ENCODE assay signal across 18 cellular contexts in the genomic region with DNA sequence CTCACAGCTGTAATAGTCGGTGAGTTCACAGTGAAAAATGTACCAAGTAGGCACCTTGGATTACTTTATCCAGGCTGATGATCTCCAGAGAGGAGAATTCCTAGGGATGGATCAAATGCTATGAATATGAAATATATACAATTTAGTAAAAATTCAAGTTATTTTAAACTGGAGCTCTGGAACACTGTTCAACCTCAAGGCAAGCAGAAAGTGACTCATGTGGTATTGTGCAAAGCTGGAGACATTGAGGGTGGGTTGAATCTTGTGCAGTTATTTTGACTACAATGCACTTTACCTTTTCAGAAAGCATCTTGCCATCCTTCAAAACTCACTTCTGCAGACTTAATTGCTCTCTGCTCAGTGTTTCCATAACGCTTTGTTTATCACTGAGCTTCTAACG.
"Had no signal": no experiment of that assay in that cellular context is flagged by ENCODE, and none has a peak within 500 bp of the region (broad histone marks: within the 10 kb centered on the region; RNA-seq: fewer than 3 reads in every experiment).

No MANE protein-coding gene starts in this region.

- DNase-seq: activated CD4-positive, alpha-beta T cell treated with anti-CD3 and anti-CD28 coated beads for 1 hour; activated gamma-delta T cell; amniotic stem cell; central memory CD4-positive, alpha-beta T cell; gastrocnemius medialis; kidney; midbrain; retina; stimulated activated CD4-positive, alpha-beta T cell treated with anti-CD3 and anti-CD28 coated beads, Interleukin-12 subunit alpha, Interleukin-12 subunit beta, amount 100 ng/mL, for 4 hours; stimulated activated CD4-positive, alpha-beta T cell treated with anti-CD3 and anti-CD28 coated beads, Interleukin-1b, Interleukin-23, amount 100 ng/mL, for 48 hours; stimulated activated CD8-positive, alpha-beta memory T cell treated with anti-CD3 and anti-CD28 coated beads, Interleukin-4, amount 100 ng/mL, for 48 hours; stimulated activated naive CD4-positive, alpha-beta T cell; substantia nigra; T-helper 2 cell; tibial artery; WERI-Rb-1 had no signal

- H3K4me3 ChIP-seq: coronary artery, gastrocnemius medialis, lung, tibial artery had no signal

- ATAC-seq: gastrocnemius medialis had no signal
